Comparison of ENCODE assay signal across 8 cellular contexts in genomic region chr20:7285918-7286556, GRCh38.
DNase-seq lines count a peak whose midpoint lies in the region; ATAC-seq and TF ChIP-seq lines count a peak whose summit lies in the region.

No MANE protein-coding gene starts in this region.

- ATAC-seq in GM21786 (IDR thresholded peaks at IDR 0.05; ENCODE audit: unreplicated experiment), result peak; percentile 91
- ATAC-seq in naive thymus-derived CD8-positive, alpha-beta T cell, result no peak

- no peaks in the 10 kb centered on the region for H3K36me3 ChIP-seq in MM.1S (replicated peaks; ENCODE audit: insufficient read depth, low read length)
- no peaks in the 10 kb centered on the region for H3K36me3 ChIP-seq in stomach

- H3K27me3 ChIP-seq in MM.1S (replicated peaks; ENCODE audit: insufficient read depth, low read length) (no peaks in the 10 kb centered on the region), stomach (peaks cover 0 to 8% (median 0%) of the 10 kb centered on the region in 3 donors)

- no peak overlapping the region for H3K4me2 ChIP-seq in MM.1S (ENCODE audit: low read depth, low read length)

- no peaks in the 10 kb centered on the region for H3K4me1 ChIP-seq in MM.1S (ENCODE audit: low read length)
- no peaks in the 10 kb centered on the region for H3K4me1 ChIP-seq in stomach

- H3K79me2 ChIP-seq in MM.1S (ENCODE audit: low read length), result no peaks in the 10 kb centered on the region

- H3K4me1 Mint-ChIP-seq in chondrocyte (ENCODE audit: low read depth), result no peaks in the 10 kb centered on the region
- no peaks in the 10 kb centered on the region for H3K4me1 Mint-ChIP-seq in naive thymus-derived CD8-positive, alpha-beta T cell

- H2AFZ ChIP-seq in MM.1S (ENCODE audit: low read length), result no peak overlapping the region; the same call in 1 of the 2 replicates

- H3K27ac Mint-ChIP-seq in chondrocyte (ENCODE audit: unreplicated experiment), result no peak overlapping the region
- H3K27ac Mint-ChIP-seq in naive thymus-derived CD8-positive, alpha-beta T cell, result no peak overlapping the region

- no peak overlapping the region for H3K4me3 Mint-ChIP-seq in chondrocyte (ENCODE audit: unreplicated experiment)
- H3K4me3 Mint-ChIP-seq in naive thymus-derived CD8-positive, alpha-beta T cell, result no peak overlapping the region

- POLR2A ChIA-PET in naive thymus-derived CD8-positive, alpha-beta T cell (lab: Charles Lee), result no interaction called here

- 17 to 20% (median 19%) methylated on average over 9 of the region's 9 CpGs for WGBS in stomach, 5 donors

- no peaks in the 10 kb centered on the region for H4K20me1 ChIP-seq in MM.1S (ENCODE audit: insufficient read depth, low read length)

- H3K4me3 ChIP-seq in MM.1S (ENCODE audit: low read length) (no peak overlapping the region), stomach (no peak overlapping the region)

- no peak for TF ChIP-seq POLR2A in stomach (IDR thresholded peaks at IDR 0.05)

- H3F3A ChIP-seq in MM.1S (ENCODE audit: insufficient read depth, low read length), result no peaks in the 10 kb centered on the region

- H3K9me3 ChIP-seq in MM.1S (replicated peaks; ENCODE audit: insufficient read depth, low read length) (no peaks in the 10 kb centered on the region), stomach (no peaks in the 10 kb centered on the region)

- H3K9ac ChIP-seq in MM.1S (ENCODE audit: low read length), result no peak overlapping the region

- intact Hi-C loops in stomach (cut with DNase I; ENCODE audit: low total_unique reads), result no loop called here

- H3K9me2 ChIP-seq in MM.1S (replicated peaks; ENCODE audit: insufficient read depth, low read length), result no peaks in the 10 kb centered on the region

- DNase-seq in GF-D8 (lab: John Stamatoyannopoulos, UW) (peak; percentile 26), MM.1S (peak; percentile 78), RPMI7951 (ENCODE audit: low read depth) (peak; percentile 71), chondrocyte (ENCODE audit: low spot score) (no peak), left kidney (ENCODE audit: low read depth, low spot score) (peak; percentile 95), stomach (peak; percentile 79)
- DNase-seq in naive thymus-derived CD8-positive, alpha-beta T cell, result no peak

- H3K36me3 Mint-ChIP-seq in chondrocyte (ENCODE audit: low read depth), result no peaks in the 10 kb centered on the region
- H3K36me3 Mint-ChIP-seq in naive thymus-derived CD8-positive, alpha-beta T cell, result no peaks in the 10 kb centered on the region

- no peak for TF ChIP-seq EP300 in stomach (IDR thresholded peaks at IDR 0.05)

- H3K27me3 Mint-ChIP-seq in chondrocyte (ENCODE audit: low read depth), result peaks cover 23% of the 10 kb centered on the region
- peaks cover 0 to 2% (median 0%) of the 10 kb centered on the region in 5 donors for H3K27me3 Mint-ChIP-seq in naive thymus-derived CD8-positive, alpha-beta T cell

- no peak overlapping the region for H3K27ac ChIP-seq in MM.1S (ENCODE audit: low read length)
- no peak overlapping the region for H3K27ac ChIP-seq in stomach

- no peaks in the 10 kb centered on the region for H3K9me3 Mint-ChIP-seq in chondrocyte (ENCODE audit: low read depth)
- peaks cover 0 to 6% (median 1%) of the 10 kb centered on the region in 9 donors for H3K9me3 Mint-ChIP-seq in naive thymus-derived CD8-positive, alpha-beta T cell

- peak; percentile 89 for TF ChIP-seq CTCF in MM.1S (IDR thresholded peaks at IDR 0.05; ENCODE audit: low read length)
- TF ChIP-seq CTCF in chondrocyte (IDR thresholded peaks at IDR 0.05), result peak; percentile 94
- TF ChIP-seq CTCF in stomach (IDR thresholded peaks at IDR 0.05), result peak in 5 of 7 experiments; percentile 53 to 81 (median 69)

Comparison
In these comparisons a context has a peak if more than half of its experiments do, and no peak if none do; other contexts are left out.
1. DNase-seq: peak in GF-D8 (single experiment), MM.1S (single experiment), RPMI7951 (single experiment), left kidney (single experiment) and stomach (single experiment); none in chondrocyte (single experiment) and naive thymus-derived CD8-positive, alpha-beta T cell (0 of 10).
2. Peak in every context shown above with its lines, with median percentiles within 50 percentile points of each other: CTCF ChIP-seq.